In the genomic region with DNA sequence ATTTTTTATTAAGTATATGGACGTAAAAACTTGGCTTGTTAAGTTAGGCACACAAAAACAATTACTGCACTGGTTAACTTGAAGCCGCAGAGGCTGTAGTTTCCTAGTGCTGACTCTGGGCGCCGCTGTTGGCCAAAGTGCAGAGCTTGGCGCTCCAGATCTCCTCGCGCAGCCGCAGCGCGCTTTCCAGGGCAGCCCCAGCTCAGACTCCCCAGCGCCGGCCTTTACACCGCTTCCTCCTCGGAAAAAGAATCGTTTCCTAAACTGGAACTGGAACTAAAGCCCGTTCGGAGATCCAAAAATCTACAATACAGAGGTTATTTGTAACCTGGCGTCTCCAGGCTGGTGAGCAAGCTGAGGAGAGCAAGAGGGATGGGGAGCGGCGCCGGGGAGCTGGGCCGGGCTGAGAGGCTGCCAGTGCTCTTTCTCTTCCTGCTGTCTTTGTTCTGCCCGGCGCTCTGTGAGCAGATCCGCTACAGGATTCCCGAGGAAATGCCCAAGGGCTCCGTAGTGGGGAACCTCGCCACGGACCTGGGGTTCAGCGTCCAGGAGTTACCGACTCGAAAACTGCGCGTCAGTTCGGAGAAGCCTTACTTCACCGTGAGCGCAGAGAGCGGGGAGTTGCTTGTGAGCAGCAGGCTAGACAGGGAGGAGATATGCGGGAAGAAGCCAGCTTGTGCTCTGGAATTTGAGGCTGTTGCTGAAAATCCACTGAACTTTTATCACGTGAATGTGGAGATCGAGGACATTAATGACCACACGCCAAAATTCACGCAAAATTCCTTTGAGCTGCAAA, we compare ENCODE assay signal across 8 cellular contexts. TPM values are rescaled to one million over a fixed set of nuclear protein-coding genes. Genes with fewer than 3 reads are reported as not detected.
DNase-seq lines count a peak whose midpoint lies in the region; ATAC-seq and TF ChIP-seq lines count a peak whose summit lies in the region.
"Not testable (repeated sequence)": the region's sequence is repeated elsewhere in the genome, so short reads cannot be mapped to it uniquely, and the experiment has no call there.

Gene PCDHGB5 (plus strand): TSS at position 192 of the 796 bp plus-strand sequence. CDS start 181 bp downstream, at position 373.

- intact Hi-C loops in activated T-helper 1 cell treated with anti-CD3 and anti-CD28 coated beads, Interleukin-12 subunit alpha, Interleukin-12 subunit beta, Interleukin-2, Interleukin-4 antibody, amounts not matched to agents 30 ng/mL and 10 ng/mL and 1 ng/mL, durations not matched to agents 14 hours and 24 hours and 36 hours (cut with micrococcal nuclease), result loop anchor here (5.0 kb wide), 1 partner anchor 36 kb away; the partner anchor contains the start of gene PCDHGA5

- H3K9ac ChIP-seq in liver (ENCODE audit: low read depth in 1 of 2, low read length in 2 of 2), result not testable (repeated sequence)

- H3K27ac ChIP-seq in liver (ENCODE audit: low read depth in 1 of 2, low read length in 2 of 2), result not testable (repeated sequence)

- H3K27ac Mint-ChIP-seq in activated T-helper 1 cell treated with anti-CD3 and anti-CD28 coated beads, Interleukin-12 subunit alpha, Interleukin-12 subunit beta, Interleukin-2, Interleukin-4 antibody, amounts not matched to agents 30 ng/mL and 10 ng/mL and 1 ng/mL, durations not matched to agents 14 hours and 24 hours and 36 hours, result not testable (repeated sequence)

- not testable (repeated sequence) for DNase-seq in BJ (ENCODE audit: low read depth)
- peak; percentile 56 for DNase-seq in NAMALWA (ENCODE audit: low spot score)
- peak; percentile 21 for DNase-seq in activated T-helper 1 cell treated with anti-CD3 and anti-CD28 coated beads, Interleukin-12 subunit alpha, Interleukin-12 subunit beta, Interleukin-2, Interleukin-4 antibody, amounts not matched to agents 30 ng/mL and 10 ng/mL and 1 ng/mL, durations not matched to agents 14 hours and 24 hours and 36 hours (ENCODE audit: low spot score)
- DNase-seq in epithelial cell of esophagus (ENCODE audit: low read depth), result peak; percentile 59
- DNase-seq in stimulated activated CD4-positive, alpha-beta T cell treated with anti-CD3 and anti-CD28 coated beads, Interleukin-2, amount 100 ng/mL, for 24 hours, result peak; percentile 36 to 58

- peaks cover 20 to 67% (median 36%) of the 10 kb centered on the region in 4 donors for H3K9me3 ChIP-seq in liver (ENCODE audit: control insufficient read depth in 4 of 4, low read length in 3 of 4)

- H3K4me3 Mint-ChIP-seq in activated T-helper 1 cell treated with anti-CD3 and anti-CD28 coated beads, Interleukin-12 subunit alpha, Interleukin-12 subunit beta, Interleukin-2, Interleukin-4 antibody, amounts not matched to agents 30 ng/mL and 10 ng/mL and 1 ng/mL, durations not matched to agents 14 hours and 24 hours and 36 hours, result peak within 1 kb of the TSS; percentile 37

- POLR2A ChIA-PET in BJ (lab: Charles Lee), result interaction anchor here (0.9 kb wide), 1 partner anchor 160 kb away, joined by 4 read pairs; no protein-coding TSS in a partner anchor

- CTCF ChIA-PET in BJ (lab: Yijun Ruan, JAX), result interaction anchor here (0.7 to 4.2 kb wide), 21 partner anchors 9 to 168 kb away, joined by 3 to 28 read pairs (median 4); partner anchors contain the start of genes PCDHGA1, PCDHGA10, PCDHGA11 and PCDHGA4

- H3K36me3 ChIP-seq in BJ (ENCODE audit: control insufficient read depth, insufficient read depth, low read length); liver (ENCODE audit: control insufficient read depth in 4 of 4, insufficient read depth in 3 of 4, low read depth in 1 of 4, low read length in 3 of 4): not testable (repeated sequence)

- TF ChIP-seq CTCF in BJ (IDR thresholded peaks at IDR 0.05; ENCODE audit: insufficient read depth, low read depth, low read length) (peak; percentile 63), epithelial cell of esophagus (IDR thresholded peaks at IDR 0.05; ENCODE audit: insufficient read depth, low read depth, low read length, missing control alignments) (peak; percentile 66), liver (IDR thresholded peaks at IDR 0.05; ENCODE audit: low read depth, low read length, missing input control) (peak; percentile 64)

- TF ChIP-seq RAD21 in liver (IDR thresholded peaks at IDR 0.05), result peak; percentile 68 to 73

- H3K9me3 Mint-ChIP-seq in activated T-helper 1 cell treated with anti-CD3 and anti-CD28 coated beads, Interleukin-12 subunit alpha, Interleukin-12 subunit beta, Interleukin-2, Interleukin-4 antibody, amounts not matched to agents 30 ng/mL and 10 ng/mL and 1 ng/mL, durations not matched to agents 14 hours and 24 hours and 36 hours, result peaks cover 31% of the 10 kb centered on the region

- H3K4me3 ChIP-seq in BJ (ENCODE audit: low read depth, low read length) (peak within 1 kb of the TSS; percentile 35), epithelial cell of esophagus (ENCODE audit: low read length) (peak within 1 kb of the TSS; percentile 48), liver (ENCODE audit: low read depth in 1 of 3, low read length in 3 of 3) (peak within 1 kb of the TSS; percentile 41 to 54 (median 45))

- H3K36me3 Mint-ChIP-seq in activated T-helper 1 cell treated with anti-CD3 and anti-CD28 coated beads, Interleukin-12 subunit alpha, Interleukin-12 subunit beta, Interleukin-2, Interleukin-4 antibody, amounts not matched to agents 30 ng/mL and 10 ng/mL and 1 ng/mL, durations not matched to agents 14 hours and 24 hours and 36 hours (ENCODE audit: low read depth), result not testable (repeated sequence)

- H3K4me1 ChIP-seq in liver (ENCODE audit: control insufficient read depth in 4 of 4, insufficient read depth in 4 of 4, low read length in 3 of 4), result not testable (repeated sequence)

- ATAC-seq in GM19035 (IDR thresholded peaks at IDR 0.05; ENCODE audit: unreplicated experiment), result peak; percentile 97
- peak; percentile 98 for ATAC-seq in HG02852 (IDR thresholded peaks at IDR 0.05; ENCODE audit: unreplicated experiment)

- 7% methylated on average over 24 of the region's 43 CpGs for WGBS in liver

- peaks cover 27% of the 10 kb centered on the region for H3K27me3 Mint-ChIP-seq in activated T-helper 1 cell treated with anti-CD3 and anti-CD28 coated beads, Interleukin-12 subunit alpha, Interleukin-12 subunit beta, Interleukin-2, Interleukin-4 antibody, amounts not matched to agents 30 ng/mL and 10 ng/mL and 1 ng/mL, durations not matched to agents 14 hours and 24 hours and 36 hours (ENCODE audit: insufficient read depth)

- H3K4me1 Mint-ChIP-seq in activated T-helper 1 cell treated with anti-CD3 and anti-CD28 coated beads, Interleukin-12 subunit alpha, Interleukin-12 subunit beta, Interleukin-2, Interleukin-4 antibody, amounts not matched to agents 30 ng/mL and 10 ng/mL and 1 ng/mL, durations not matched to agents 14 hours and 24 hours and 36 hours (ENCODE audit: low read depth), result not testable (repeated sequence)

- H3K27me3 ChIP-seq in BJ (ENCODE audit: control insufficient read depth, insufficient read depth, low read length); liver (ENCODE audit: control insufficient read depth in 4 of 4, insufficient read depth in 4 of 4, low read length in 3 of 4): not testable (repeated sequence)

RNA-seq across cellular contexts. Expression of gene PCDHGB5, which starts in this region (rescaled TPM):
- polyA plus RNA-seq in BJ (2011; rRNA removed) (13.5 and 19.4 TPM in 2 replicates), liver (1 to 10 TPM in 1 of 2 donors, under 1 TPM in 1; 0.76 to 2.0 TPM)
- 15.2 and 18.2 TPM in 2 replicates for polyA minus RNA-seq in BJ (2011; rRNA and poly(A)+ RNA removed)
- 0.56 and 0.83 TPM in 2 replicates for total RNA-seq in activated T-helper 1 cell treated with anti-CD3 and anti-CD28 coated beads, Interleukin-12 subunit alpha, Interleukin-12 subunit beta, Interleukin-2, Interleukin-4 antibody, amounts not matched to agents 30 ng/mL and 10 ng/mL and 1 ng/mL, durations not matched to agents 14 hours and 24 hours and 36 hours
- total RNA-seq in liver, result 1 to 10 TPM; 2.5 to 3.8 TPM

Comparison
In these comparisons a context has a peak if more than half of its experiments do, and no peak if none do; other contexts are left out.
1. Peak in DNase-seq in activated T-helper 1 cell treated with anti-CD3 and anti-CD28 coated beads, Interleukin-12 subunit alpha, Interleukin-12 subunit beta, Interleukin-2, Interleukin-4 antibody, amounts not matched to agents 30 ng/mL and 10 ng/mL and 1 ng/mL, durations not matched to agents 14 hours and 24 hours and 36 hours; RNA of the gene not detected or under 1 TPM.